In genomic region chr1:9687120-9687875, GRCh38 we compare ENCODE assay signal across 1 cellular context.
A peak's percentile ranks its signal among the peaks of the same experiment; 100 is the strongest.
TF ChIP-seq lines count a peak whose summit lies in the region.

No MANE protein-coding gene starts in this region.

TF ChIP-seq in GM12878, 131 proteins besides CTCF, POLR2A, EP300 and RAD21 (continued from another document):
- TF ChIP-seq, protein P1, sequence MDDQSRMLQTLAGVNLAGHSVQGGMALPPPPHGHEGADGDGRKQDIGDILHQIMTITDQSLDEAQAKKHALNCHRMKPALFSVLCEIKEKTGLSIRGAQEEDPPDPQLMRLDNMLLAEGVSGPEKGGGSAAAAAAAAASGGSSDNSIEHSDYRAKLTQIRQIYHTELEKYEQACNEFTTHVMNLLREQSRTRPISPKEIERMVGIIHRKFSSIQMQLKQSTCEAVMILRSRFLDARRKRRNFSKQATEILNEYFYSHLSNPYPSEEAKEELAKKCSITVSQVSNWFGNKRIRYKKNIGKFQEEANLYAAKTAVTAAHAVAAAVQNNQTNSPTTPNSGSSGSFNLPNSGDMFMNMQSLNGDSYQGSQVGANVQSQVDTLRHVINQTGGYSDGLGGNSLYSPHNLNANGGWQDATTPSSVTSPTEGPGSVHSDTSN (IDR thresholded peaks at IDR 0.05; ENCODE audit: insufficient replicate concordance, low read depth, low read length) = no peak
- no peak for TF ChIP-seq KAT2A (conservative IDR thresholded peaks at IDR 0.05; ENCODE audit: control insufficient read depth, low read depth, low read length)
- TF ChIP-seq GABPA (IDR thresholded peaks at IDR 0.05; ENCODE audit: low read depth) = peak; percentile 72; the same call in 1 of the 2 replicates
- TF ChIP-seq, protein P2, sequence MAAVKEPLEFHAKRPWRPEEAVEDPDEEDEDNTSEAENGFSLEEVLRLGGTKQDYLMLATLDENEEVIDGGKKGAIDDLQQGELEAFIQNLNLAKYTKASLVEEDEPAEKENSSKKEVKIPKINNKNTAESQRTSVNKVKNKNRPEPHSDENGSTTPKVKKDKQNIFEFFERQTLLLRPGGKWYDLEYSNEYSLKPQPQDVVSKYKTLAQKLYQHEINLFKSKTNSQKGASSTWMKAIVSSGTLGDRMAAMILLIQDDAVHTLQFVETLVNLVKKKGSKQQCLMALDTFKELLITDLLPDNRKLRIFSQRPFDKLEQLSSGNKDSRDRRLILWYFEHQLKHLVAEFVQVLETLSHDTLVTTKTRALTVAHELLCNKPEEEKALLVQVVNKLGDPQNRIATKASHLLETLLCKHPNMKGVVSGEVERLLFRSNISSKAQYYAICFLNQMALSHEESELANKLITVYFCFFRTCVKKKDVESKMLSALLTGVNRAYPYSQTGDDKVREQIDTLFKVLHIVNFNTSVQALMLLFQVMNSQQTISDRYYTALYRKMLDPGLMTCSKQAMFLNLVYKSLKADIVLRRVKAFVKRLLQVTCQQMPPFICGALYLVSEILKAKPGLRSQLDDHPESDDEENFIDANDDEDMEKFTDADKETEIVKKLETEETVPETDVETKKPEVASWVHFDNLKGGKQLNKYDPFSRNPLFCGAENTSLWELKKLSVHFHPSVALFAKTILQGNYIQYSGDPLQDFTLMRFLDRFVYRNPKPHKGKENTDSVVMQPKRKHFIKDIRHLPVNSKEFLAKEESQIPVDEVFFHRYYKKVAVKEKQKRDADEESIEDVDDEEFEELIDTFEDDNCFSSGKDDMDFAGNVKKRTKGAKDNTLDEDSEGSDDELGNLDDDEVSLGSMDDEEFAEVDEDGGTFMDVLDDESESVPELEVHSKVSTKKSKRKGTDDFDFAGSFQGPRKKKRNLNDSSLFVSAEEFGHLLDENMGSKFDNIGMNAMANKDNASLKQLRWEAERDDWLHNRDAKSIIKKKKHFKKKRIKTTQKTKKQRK (IDR thresholded peaks at IDR 0.05; ENCODE audit: low read depth, low read length) = no peak
- no peak; the same call in 1 of the 2 replicates for TF ChIP-seq NBN (IDR thresholded peaks at IDR 0.05)
- no peak for TF ChIP-seq NFIC (IDR thresholded peaks at IDR 0.05; ENCODE audit: low read depth, low read length)
- peak; percentile 43; the same call in 1 of the 2 replicates for TF ChIP-seq POLR2AphosphoS5 (IDR thresholded peaks at IDR 0.05; ENCODE audit: low read length)
- no peak for TF ChIP-seq ZNF622 (IDR thresholded peaks at IDR 0.05)
- no peak for TF ChIP-seq NR2F1 (conservative IDR thresholded peaks at IDR 0.05)
- TF ChIP-seq FOS (IDR thresholded peaks at IDR 0.05; ENCODE audit: borderline replicate concordance, extremely low read depth, insufficient read length) = no peak
- TF ChIP-seq, protein P3, sequence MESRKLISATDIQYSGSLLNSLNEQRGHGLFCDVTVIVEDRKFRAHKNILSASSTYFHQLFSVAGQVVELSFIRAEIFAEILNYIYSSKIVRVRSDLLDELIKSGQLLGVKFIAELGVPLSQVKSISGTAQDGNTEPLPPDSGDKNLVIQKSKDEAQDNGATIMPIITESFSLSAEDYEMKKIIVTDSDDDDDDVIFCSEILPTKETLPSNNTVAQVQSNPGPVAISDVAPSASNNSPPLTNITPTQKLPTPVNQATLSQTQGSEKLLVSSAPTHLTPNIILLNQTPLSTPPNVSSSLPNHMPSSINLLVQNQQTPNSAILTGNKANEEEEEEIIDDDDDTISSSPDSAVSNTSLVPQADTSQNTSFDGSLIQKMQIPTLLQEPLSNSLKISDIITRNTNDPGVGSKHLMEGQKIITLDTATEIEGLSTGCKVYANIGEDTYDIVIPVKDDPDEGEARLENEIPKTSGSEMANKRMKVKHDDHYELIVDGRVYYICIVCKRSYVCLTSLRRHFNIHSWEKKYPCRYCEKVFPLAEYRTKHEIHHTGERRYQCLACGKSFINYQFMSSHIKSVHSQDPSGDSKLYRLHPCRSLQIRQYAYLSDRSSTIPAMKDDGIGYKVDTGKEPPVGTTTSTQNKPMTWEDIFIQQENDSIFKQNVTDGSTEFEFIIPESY (IDR thresholded peaks at IDR 0.05) = no peak
- TF ChIP-seq ETV6 (conservative IDR thresholded peaks at IDR 0.05 in 1 of 2, IDR thresholded peaks at IDR 0.05 in 1 of 2; ENCODE audit: borderline replicate concordance in 1 of 2, low read depth in 1 of 2) = no peak
- no peak for TF ChIP-seq RB1 (IDR thresholded peaks at IDR 0.05; ENCODE audit: borderline replicate concordance)
- TF ChIP-seq HDAC6 (IDR thresholded peaks at IDR 0.05; ENCODE audit: unreplicated experiment) = no peak
- TF ChIP-seq, protein P4, sequence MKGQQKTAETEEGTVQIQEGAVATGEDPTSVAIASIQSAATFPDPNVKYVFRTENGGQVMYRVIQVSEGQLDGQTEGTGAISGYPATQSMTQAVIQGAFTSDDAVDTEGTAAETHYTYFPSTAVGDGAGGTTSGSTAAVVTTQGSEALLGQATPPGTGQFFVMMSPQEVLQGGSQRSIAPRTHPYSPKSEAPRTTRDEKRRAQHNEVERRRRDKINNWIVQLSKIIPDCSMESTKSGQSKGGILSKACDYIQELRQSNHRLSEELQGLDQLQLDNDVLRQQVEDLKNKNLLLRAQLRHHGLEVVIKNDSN (IDR thresholded peaks at IDR 0.05; ENCODE audit: borderline replicate concordance, extremely low read length, insufficient read depth, low read depth, low read length) = no peak
- peak; percentile 37 for TF ChIP-seq CREM (IDR thresholded peaks at IDR 0.05; ENCODE audit: low read depth)
- TF ChIP-seq, protein P5, sequence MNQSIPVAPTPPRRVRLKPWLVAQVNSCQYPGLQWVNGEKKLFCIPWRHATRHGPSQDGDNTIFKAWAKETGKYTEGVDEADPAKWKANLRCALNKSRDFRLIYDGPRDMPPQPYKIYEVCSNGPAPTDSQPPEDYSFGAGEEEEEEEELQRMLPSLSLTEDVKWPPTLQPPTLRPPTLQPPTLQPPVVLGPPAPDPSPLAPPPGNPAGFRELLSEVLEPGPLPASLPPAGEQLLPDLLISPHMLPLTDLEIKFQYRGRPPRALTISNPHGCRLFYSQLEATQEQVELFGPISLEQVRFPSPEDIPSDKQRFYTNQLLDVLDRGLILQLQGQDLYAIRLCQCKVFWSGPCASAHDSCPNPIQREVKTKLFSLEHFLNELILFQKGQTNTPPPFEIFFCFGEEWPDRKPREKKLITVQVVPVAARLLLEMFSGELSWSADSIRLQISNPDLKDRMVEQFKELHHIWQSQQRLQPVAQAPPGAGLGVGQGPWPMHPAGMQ (IDR thresholded peaks at IDR 0.05; ENCODE audit: borderline replicate concordance) = no peak
- TF ChIP-seq RUNX3 (IDR thresholded peaks at IDR 0.05; ENCODE audit: low read length) = peak; percentile 25
- no peak for TF ChIP-seq EZH2 (IDR thresholded peaks at IDR 0.05; ENCODE audit: borderline replicate concordance, control insufficient read depth, low read depth, low read length)
- no peak for TF ChIP-seq E4F1 (IDR thresholded peaks at IDR 0.05; ENCODE audit: borderline replicate concordance, partially characterized antibody)
- no peak for TF ChIP-seq BMI1 (IDR thresholded peaks at IDR 0.05; ENCODE audit: borderline replicate concordance)
- no peak for TF ChIP-seq ZNF24 (IDR thresholded peaks at IDR 0.05)
- no peak for TF ChIP-seq ZNF592 (IDR thresholded peaks at IDR 0.05)
- TF ChIP-seq CEBPB (IDR thresholded peaks at IDR 0.05; ENCODE audit: borderline replicate concordance in 1 of 2, low read depth in 2 of 2, low read length in 2 of 2) = no peak
- no peak for TF ChIP-seq RCOR1 (conservative IDR thresholded peaks at IDR 0.05; ENCODE audit: low read depth, low read length)
- no peak for TF ChIP-seq CHD1 (IDR thresholded peaks at IDR 0.05; ENCODE audit: low read depth, low read length)
- TF ChIP-seq RAD51 (IDR thresholded peaks at IDR 0.05) = no peak
- TF ChIP-seq GATAD2B (conservative IDR thresholded peaks at IDR 0.05; ENCODE audit: low read depth) = peak; percentile 58; the same call in 1 of the 2 replicates
- TF ChIP-seq ATF3 (IDR thresholded peaks at IDR 0.05; ENCODE audit: borderline replicate concordance, extremely low read depth, low read depth, low read length) = no peak
- no peak for TF ChIP-seq TCF7 (IDR thresholded peaks at IDR 0.05; ENCODE audit: borderline replicate concordance)
- TF ChIP-seq EED (IDR thresholded peaks at IDR 0.05; ENCODE audit: low read depth) = no peak
- peak; percentile 78 to 79; a peak in 3 of 4 replicates for TF ChIP-seq BHLHE40 (IDR thresholded peaks at IDR 0.05; ENCODE audit: borderline replicate concordance in 1 of 2, low read depth in 2 of 2, low read length in 1 of 2)
- no peak for TF ChIP-seq SRF (IDR thresholded peaks at IDR 0.05; ENCODE audit: low read depth in 2 of 2, low read length in 2 of 2)
- TF ChIP-seq SREBF1 (IDR thresholded peaks at IDR 0.05; ENCODE audit: low read length) = no peak
- no peak for TF ChIP-seq TARDBP (IDR thresholded peaks at IDR 0.05; ENCODE audit: borderline replicate concordance)
- TF ChIP-seq MYC (IDR thresholded peaks at IDR 0.05; ENCODE audit: insufficient read depth, insufficient read length, insufficient replicate concordance, low read length, severe bottlenecking) = no peak
- no peak for TF ChIP-seq ZNF384 (IDR thresholded peaks at IDR 0.05; ENCODE audit: borderline replicate concordance, low read depth, low read length)
- TF ChIP-seq BACH1 (IDR thresholded peaks at IDR 0.05; ENCODE audit: borderline replicate concordance) = no peak; the same call in 1 of the 2 replicates
- TF ChIP-seq ELK1 (IDR thresholded peaks at IDR 0.05; ENCODE audit: low read depth, low read length) = peak; percentile 45
- TF ChIP-seq, protein P6, sequence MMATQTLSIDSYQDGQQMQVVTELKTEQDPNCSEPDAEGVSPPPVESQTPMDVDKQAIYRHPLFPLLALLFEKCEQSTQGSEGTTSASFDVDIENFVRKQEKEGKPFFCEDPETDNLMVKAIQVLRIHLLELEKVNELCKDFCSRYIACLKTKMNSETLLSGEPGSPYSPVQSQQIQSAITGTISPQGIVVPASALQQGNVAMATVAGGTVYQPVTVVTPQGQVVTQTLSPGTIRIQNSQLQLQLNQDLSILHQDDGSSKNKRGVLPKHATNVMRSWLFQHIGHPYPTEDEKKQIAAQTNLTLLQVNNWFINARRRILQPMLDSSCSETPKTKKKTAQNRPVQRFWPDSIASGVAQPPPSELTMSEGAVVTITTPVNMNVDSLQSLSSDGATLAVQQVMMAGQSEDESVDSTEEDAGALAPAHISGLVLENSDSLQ (IDR thresholded peaks at IDR 0.05) = no peak
- no peak for TF ChIP-seq NR2C2 (IDR thresholded peaks at IDR 0.05; ENCODE audit: borderline replicate concordance, control insufficient read depth, insufficient read length, low read depth)
- TF ChIP-seq ASH2L (IDR thresholded peaks at IDR 0.05; ENCODE audit: borderline replicate concordance, low read depth) = no peak
